Comparison of ENCODE assay signal across 16 cellular contexts in genomic region chr6:57262491-57262890, GRCh38. TPM values are rescaled to one million over a fixed set of nuclear protein-coding genes. Genes with fewer than 3 reads are reported as not detected.
DNase-seq lines count a peak whose midpoint lies in the region; ATAC-seq and TF ChIP-seq lines count a peak whose summit lies in the region.
"Had no signal": no experiment of that assay in that cellular context is flagged by ENCODE, and none has a peak within 500 bp of the region (broad histone marks: within the 10 kb centered on the region; RNA-seq: fewer than 3 reads in every experiment).

No MANE protein-coding gene starts in this region.

- H3K36me3 ChIP-seq in GM23248 (ENCODE audit: low read depth) (no peaks in the 10 kb centered on the region), left lung (no peaks in the 10 kb centered on the region), stomach (no peaks in the 10 kb centered on the region)
- no peaks in the 10 kb centered on the region for H3K36me3 ChIP-seq in CD8-positive, alpha-beta T cell (ENCODE audit: insufficient read depth, low read length)
- H3K36me3 ChIP-seq: neural progenitor cell had no signal

- H3K4me1 ChIP-seq in GM23248 (ENCODE audit: insufficient read depth) (peaks cover 76% of the 10 kb centered on the region), left lung (no peaks in the 10 kb centered on the region), stomach (peaks cover 0 to 28% (median 11%) of the 10 kb centered on the region in 4 donors)
- H3K4me1 ChIP-seq in CD8-positive, alpha-beta T cell (ENCODE audit: insufficient read depth, low read length): no peaks in the 10 kb centered on the region
- H3K4me1 ChIP-seq: neural progenitor cell had no signal

- WGBS in GM23248 (ENCODE audit: low coverage in 1 of 2, low lambda C conversion rate in 2 of 2, missing lambda C conversion rate in 2 of 2), 2 experiments: 7 to 9% methylated on average over 2 of the region's 2 CpGs
- WGBS in stomach, 5 donors: 34 to 54% (median 45%) methylated on average over 2 of the region's 2 CpGs

- H3K27me3 Mint-ChIP-seq in CD8-positive, alpha-beta T cell (ENCODE audit: low read depth): peaks cover 9% of the 10 kb centered on the region
- H3K27me3 Mint-ChIP-seq: CD4-positive, alpha-beta T cell had no signal

- peaks cover 93% of the 10 kb centered on the region for H3F3A ChIP-seq in GM23248 (ENCODE audit: insufficient read depth)

- peak; percentile 63 for DNase-seq in GM23248
- peak; percentile 74 for DNase-seq in choroid plexus epithelial cell (ENCODE audit: low read depth)
- no peak for DNase-seq in left lung
- DNase-seq in stomach: peak; percentile 36
- no peak for DNase-seq in CD8-positive, alpha-beta T cell
- DNase-seq in NCI-H1436 (lab: John Stamatoyannopoulos, UW): no peak
- DNase-seq: activated CD4-positive, alpha-beta T cell treated with anti-CD3 and anti-CD28 coated beads, Interleukin-2, amount 50 U/mL, for 1 hour; activated naive CD4-positive, alpha-beta T cell; CD4-positive, alpha-beta T cell; effector memory CD4-positive, alpha-beta T cell; NCI-H1048; stimulated activated CD4-positive, alpha-beta T cell treated with anti-CD3 and anti-CD28 coated beads, Interleukin-4, amount 100 ng/mL, for 1 hour had no signal

- TF ChIP-seq EP300 in stomach (IDR thresholded peaks at IDR 0.05): no peak

- H3K9me3 ChIP-seq in GM23248 (ENCODE audit: low read depth) (no peaks in the 10 kb centered on the region), left lung (no peaks in the 10 kb centered on the region), stomach (no peaks in the 10 kb centered on the region)
- H3K9me3 ChIP-seq in CD8-positive, alpha-beta T cell (ENCODE audit: low read length): no peaks in the 10 kb centered on the region

- H3K27me3 ChIP-seq in GM23248 (replicated peaks; ENCODE audit: insufficient read depth): no peaks in the 10 kb centered on the region
- no peaks in the 10 kb centered on the region for H3K27me3 ChIP-seq in left lung
- no peaks in the 10 kb centered on the region for H3K27me3 ChIP-seq in stomach
- peaks cover 4% of the 10 kb centered on the region for H3K27me3 ChIP-seq in CD8-positive, alpha-beta T cell (ENCODE audit: insufficient read depth, low read length)
- H3K27me3 ChIP-seq: neural progenitor cell had no signal

- H3K4me3 ChIP-seq in GM23248 (peak overlapping the region; percentile 29; the same call in 1 of the 2 replicates), choroid plexus epithelial cell (ENCODE audit: low read depth, low read length) (no peak overlapping the region), left lung (no peak overlapping the region), stomach (no peak overlapping the region)
- no peak overlapping the region for H3K4me3 ChIP-seq in CD8-positive, alpha-beta T cell (ENCODE audit: low read depth, low read length)
- H3K4me3 ChIP-seq: neural progenitor cell had no signal

- H3K9me2 ChIP-seq in GM23248 (ENCODE audit: insufficient read depth): no peaks in the 10 kb centered on the region

- CTCF ChIA-PET in CD8-positive, alpha-beta T cell (lab: Charles Lee): no interaction called here

- no peak overlapping the region for H2AFZ ChIP-seq in GM23248
- H2AFZ ChIP-seq: neural progenitor cell had no signal

- H3K27ac Mint-ChIP-seq in CD8-positive, alpha-beta T cell: no peak overlapping the region
- H3K27ac Mint-ChIP-seq: CD4-positive, alpha-beta T cell; neural progenitor cell had no signal

- 0 out of 2 replicates have a peak, but pooled peaks cover 7% of the 10 kb centered on the region for H3K79me2 ChIP-seq in GM23248 (ENCODE audit: insufficient read depth)

- H3K4me1 Mint-ChIP-seq in CD8-positive, alpha-beta T cell (ENCODE audit: low read depth): no peaks in the 10 kb centered on the region

- no peak for TF ChIP-seq CTCF in choroid plexus epithelial cell (conservative IDR thresholded peaks at IDR 0.05; ENCODE audit: low read depth, low read length)
- TF ChIP-seq CTCF in left lung (IDR thresholded peaks at IDR 0.05): no peak
- TF ChIP-seq CTCF in stomach (IDR thresholded peaks at IDR 0.05): no peak
- TF ChIP-seq CTCF in CD8-positive, alpha-beta T cell (IDR thresholded peaks at IDR 0.05): no peak

- ATAC-seq in left lung (peak; percentile 23), GM19328 (IDR thresholded peaks at IDR 0.05; ENCODE audit: unreplicated experiment) (no peak), HG03097 (IDR thresholded peaks at IDR 0.05; ENCODE audit: low FRiP score, unreplicated experiment) (no peak)
- ATAC-seq in CD8-positive, alpha-beta T cell: no peak

- H3K9ac ChIP-seq in GM23248: peak overlapping the region; percentile 47
- H3K9ac ChIP-seq: neural progenitor cell had no signal

- no peaks in the 10 kb centered on the region for H3K36me3 Mint-ChIP-seq in CD8-positive, alpha-beta T cell
- H3K36me3 Mint-ChIP-seq: neural progenitor cell had no signal

- H3K9me3 Mint-ChIP-seq in CD8-positive, alpha-beta T cell: no peaks in the 10 kb centered on the region
- H3K9me3 Mint-ChIP-seq: CD4-positive, alpha-beta T cell; neural progenitor cell had no signal

- in situ Hi-C loops in GM23248 (cut with MboI): no loop called here

- no peak for TF ChIP-seq POLR2A in stomach (IDR thresholded peaks at IDR 0.05)

- H3K4me3 Mint-ChIP-seq in CD8-positive, alpha-beta T cell: no peak overlapping the region
- H3K4me3 Mint-ChIP-seq: CD4-positive, alpha-beta T cell; neural progenitor cell had no signal

- no peaks in the 10 kb centered on the region for H4K20me1 ChIP-seq in GM23248 (ENCODE audit: insufficient read depth)

- H3K27ac ChIP-seq in GM23248 (peak overlapping the region; percentile 95), left lung (peak overlapping the region in 1 of 2 donors; percentile 54), stomach (peak overlapping the region; percentile 19 to 84 (median 74))
- no peak overlapping the region for H3K27ac ChIP-seq in CD8-positive, alpha-beta T cell (ENCODE audit: low read depth, low read length)
- H3K27ac ChIP-seq: HL-60, neural progenitor cell had no signal

- intact Hi-C loops in left lung (cut with DNase I): no loop called here
- intact Hi-C loops in stomach (cut with DNase I; ENCODE audit: low total_unique reads): no loop called here
- intact Hi-C loops in CD8-positive, alpha-beta T cell (cut with DNase I, micrococcal nuclease): no loop called here

- H3K4me2 ChIP-seq in GM23248 (ENCODE audit: unreplicated experiment): peak overlapping the region; percentile 76
- H3K4me2 ChIP-seq: neural progenitor cell had no signal

- POLR2A ChIA-PET in CD8-positive, alpha-beta T cell (lab: Charles Lee): no interaction called here

RNA-seq across cellular contexts. Expression of gene RAB23, which starts 40.4 kb away (rescaled TPM):
- 78.6 and 81.7 TPM in 2 replicates for total RNA-seq in GM23248 (2014; rRNA removed; shearing (Covaris generic))
- polyA plus RNA-seq in GM23248 (2016; fragmentation: Nextera tagmentation; extraction: Ambion mirVana) (46.9 and 49.1 TPM in 2 replicates), stomach (10 to 100 TPM in 2 of 3 donors, 1 to 10 TPM in 1; 5.5 to 11.3 (median 10.5) TPM)
- total RNA-seq in left lung (10 to 100 TPM; 14.0 to 21.7 TPM), stomach (10 to 100 TPM; 11.1 to 51.3 (median 23.8) TPM)
- total RNA-seq in CD8-positive, alpha-beta T cell: under 1 TPM; 0.08 TPM

RNA-seq across cellular contexts. Expression of gene PRIM2, which starts 54.9 kb away (rescaled TPM):
- total RNA-seq in GM23248 (2014; rRNA removed; shearing (Covaris generic)): 51.2 and 61.3 TPM in 2 replicates
- polyA plus RNA-seq in GM23248 (2016; fragmentation: Nextera tagmentation; extraction: Ambion mirVana) (27.9 and 30.6 TPM in 2 replicates), stomach (1 to 10 TPM; 4.9 to 5.9 (median 5.5) TPM)
- total RNA-seq in left lung (10 to 100 TPM; 11.2 to 14.9 TPM), stomach (100 to 1,000 TPM in 1 of 5 donors, 10 to 100 TPM in 3, not detected in 1; 14.6 to 126 (median 18.6) TPM)
- total RNA-seq in CD8-positive, alpha-beta T cell: 10 to 100 TPM in 1 of 2 experiments, 1 to 10 TPM in 1; 8.0 to 10.5 TPM

Comparison
In these comparisons a context has a peak if more than half of its experiments do, and no peak if none do; other contexts are left out.
1. DNase-seq: peak in GM23248 (single experiment), choroid plexus epithelial cell (single experiment) and stomach (single experiment); none in left lung (0 of 2), CD8-positive, alpha-beta T cell (0 of 7) and NCI-H1436 (single experiment).
2. RNA of gene RAB23, which starts 40.4 kb away (total RNA-seq): 78.6 to 81.7 TPM in GM23248, 11.1 to 51.3 TPM in stomach and 14.0 to 21.7 TPM in left lung; 0.08 TPM in CD8-positive, alpha-beta T cell; every median in the first group is over 10 times any median in the second.